31 cellular contexts compared by ENCODE assay signal in the genomic region with DNA sequence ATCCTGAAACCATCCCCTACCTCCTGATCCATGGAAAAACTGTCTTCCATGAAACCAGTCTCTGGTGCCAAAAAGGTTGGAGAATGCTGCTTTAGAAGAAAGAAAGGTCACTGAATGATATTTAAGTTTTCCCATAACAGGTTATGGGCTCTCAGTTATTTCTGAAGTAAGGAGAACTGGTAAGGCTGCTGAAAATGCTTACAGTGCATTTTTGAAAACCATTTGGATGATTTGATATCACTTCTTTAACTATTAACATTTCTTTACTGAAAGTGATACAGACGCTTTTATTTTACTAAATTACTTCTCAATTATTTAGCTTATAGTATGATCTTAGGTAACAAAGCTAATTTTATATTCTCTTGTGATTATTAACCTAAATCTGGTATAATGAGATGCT.
"Had no signal": no experiment of that assay in that cellular context is flagged by ENCODE, and none has a peak within 500 bp of the region (broad histone marks: within the 10 kb centered on the region; RNA-seq: fewer than 3 reads in every experiment).

No MANE protein-coding gene starts in this region.

- H2AFZ ChIP-seq: neural progenitor cell, parathyroid adenoma had no signal

- H3K27me3 Mint-ChIP-seq: progenitor cell of endocrine pancreas; stimulated activated memory B cell treated with anti-CD40 and anti-IgM and Interleukin-4, amounts not matched to agents 10 μg/mL and 1 μg/mL and 100 μg/mL, for 72 hours; stimulated activated naive CD8-positive, alpha-beta T cell treated with anti-CD3 and anti-CD28 coated beads, Interleukin-15, amount 100 ng/mL, for 72 hours had no signal

- H3K4me3 ChIP-seq: neural progenitor cell, ovary, psoas muscle, skin epidermis, smooth muscle cell, spleen, suprapubic skin, testis, tibial artery, transverse colon, upper lobe of right lung, uterus had no signal

- H3K79me2 ChIP-seq: parathyroid adenoma had no signal

- H3K36me3 Mint-ChIP-seq: natural killer cell; neural progenitor cell; stimulated activated memory B cell treated with anti-CD40 and anti-IgM and Interleukin-4, amounts not matched to agents 10 μg/mL and 1 μg/mL and 100 μg/mL, for 72 hours had no signal

- H3K4me3 Mint-ChIP-seq: natural killer cell; nephron; neural progenitor cell; stimulated activated memory B cell treated with anti-CD40 and anti-IgM and Interleukin-4, amounts not matched to agents 10 μg/mL and 1 μg/mL and 100 μg/mL, for 72 hours; stimulated activated naive CD8-positive, alpha-beta T cell treated with anti-CD3 and anti-CD28 coated beads, Interleukin-15, amount 100 ng/mL, for 72 hours; type B pancreatic cell had no signal

- H3K27ac ChIP-seq: neural progenitor cell, ovary, parathyroid adenoma, psoas muscle, skin epidermis, spleen, suprapubic skin, testis, tibial artery, transverse colon, upper lobe of right lung, uterus had no signal

- H3K4me1 Mint-ChIP-seq: natural killer cell; nephron; neural progenitor cell; stimulated activated memory B cell treated with anti-CD40 and anti-IgM and Interleukin-4, amounts not matched to agents 10 μg/mL and 1 μg/mL and 100 μg/mL, for 72 hours; stimulated activated naive CD8-positive, alpha-beta T cell treated with anti-CD3 and anti-CD28 coated beads, Interleukin-15, amount 100 ng/mL, for 72 hours had no signal

- H3K36me3 ChIP-seq: neural progenitor cell, ovary, spleen, suprapubic skin, tibial artery, transverse colon, upper lobe of right lung, uterus had no signal

- H3K9me3 ChIP-seq: ovary, psoas muscle, testis, tibial artery, transverse colon, upper lobe of right lung, uterus had no signal

- ATAC-seq: natural killer cell; psoas muscle; right cardiac atrium; sciatic nerve; stimulated activated memory B cell treated with anti-CD40 and anti-IgM and Interleukin-4, amounts not matched to agents 10 μg/mL and 1 μg/mL and 100 μg/mL, for 72 hours; stimulated activated naive CD8-positive, alpha-beta T cell treated with anti-CD3 and anti-CD28 coated beads, Interleukin-15, amount 100 ng/mL, for 72 hours; stimulated activated naive CD8-positive, alpha-beta T cell treated with anti-CD3 and anti-CD28 coated beads, Interleukin-15, Interleukin-2, amounts not matched to agents 100 U/mL and 50 U/mL, for 24 hours; upper lobe of right lung had no signal

- H3K27me3 ChIP-seq: neural progenitor cell, ovary, spleen, suprapubic skin, testis, tibial artery, transverse colon, upper lobe of right lung, uterus had no signal

- H3K4me1 ChIP-seq: neural progenitor cell, parathyroid adenoma, psoas muscle, spleen, suprapubic skin, testis, tibial artery, transverse colon, upper lobe of right lung, uterus had no signal

- H3K4me2 ChIP-seq: neural progenitor cell, smooth muscle cell had no signal

- H3K27ac Mint-ChIP-seq: natural killer cell; nephron; neural progenitor cell; progenitor cell of endocrine pancreas; stimulated activated memory B cell treated with anti-CD40 and anti-IgM and Interleukin-4, amounts not matched to agents 10 μg/mL and 1 μg/mL and 100 μg/mL, for 72 hours; stimulated activated naive CD8-positive, alpha-beta T cell treated with anti-CD3 and anti-CD28 coated beads, Interleukin-15, amount 100 ng/mL, for 72 hours; type B pancreatic cell had no signal

- H3K9ac ChIP-seq: neural progenitor cell, parathyroid adenoma had no signal

- DNase-seq: natural killer cell; occipital lobe; ovary; posterior cingulate gyrus; psoas muscle; right cardiac atrium; spleen; stimulated activated CD4-positive, alpha-beta T cell treated with anti-CD3 and anti-CD28 coated beads, Interleukin-12 subunit alpha, Interleukin-12 subunit beta, amount 100 ng/mL, for 4 hours; stimulated activated CD4-positive, alpha-beta T cell treated with anti-CD3 and anti-CD28 coated beads, Interleukin-1b, Interleukin-23, amount 100 ng/mL, for 48 hours; stimulated activated CD4-positive, alpha-beta T cell treated with anti-CD3 and anti-CD28 coated beads, Interleukin-4, amount 100 ng/mL, for 1 hour; stimulated activated CD4-positive, alpha-beta T cell treated with anti-CD3 and anti-CD28 coated beads, Interleukin-4, amount 100 ng/mL, for 4 hours; stimulated activated CD8-positive, alpha-beta memory T cell treated with anti-CD3 and anti-CD28 coated beads, Interleukin-4, amount 100 ng/mL, for 48 hours; stimulated activated naive CD4-positive, alpha-beta T cell; stimulated activated naive CD8-positive, alpha-beta T cell treated with anti-CD3 and anti-CD28 coated beads, Interleukin-15, amount 100 ng/mL, for 72 hours; stimulated activated naive CD8-positive, alpha-beta T cell treated with anti-CD3 and anti-CD28 coated beads, Interleukin-15, Interleukin-2, amounts not matched to agents 100 U/mL and 50 U/mL, for 24 hours; substantia nigra; testis; tibial artery; transverse colon; upper lobe of right lung; uterus had no signal
